1 cellular context compared by ENCODE assay signal in genomic region chr15:63048115-63048985, GRCh38.
TF ChIP-seq lines count a peak whose summit lies in the region.

No MANE protein-coding gene starts in this region.

TF ChIP-seq in HepG2, 621 proteins besides CTCF, POLR2A, EP300 and RAD21 (continued from another document and continues in another):
- TF ChIP-seq, protein P1, sequence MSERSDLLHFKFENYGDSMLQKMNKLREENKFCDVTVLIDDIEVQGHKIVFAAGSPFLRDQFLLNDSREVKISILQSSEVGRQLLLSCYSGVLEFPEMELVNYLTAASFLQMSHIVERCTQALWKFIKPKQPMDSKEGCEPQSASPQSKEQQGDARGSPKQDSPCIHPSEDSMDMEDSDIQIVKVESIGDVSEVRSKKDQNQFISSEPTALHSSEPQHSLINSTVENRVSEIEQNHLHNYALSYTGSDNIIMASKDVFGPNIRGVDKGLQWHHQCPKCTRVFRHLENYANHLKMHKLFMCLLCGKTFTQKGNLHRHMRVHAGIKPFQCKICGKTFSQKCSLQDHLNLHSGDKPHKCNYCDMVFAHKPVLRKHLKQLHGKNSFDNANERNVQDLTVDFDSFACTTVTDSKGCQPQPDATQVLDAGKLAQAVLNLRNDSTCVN (CRISPR knock-in tag; IDR thresholded peaks at IDR 0.05; ENCODE audit: borderline replicate concordance), result peak; percentile 53
- TF ChIP-seq ZC3H4 (CRISPR knock-in tag; IDR thresholded peaks at IDR 0.05; ENCODE audit: borderline replicate concordance) (no peak), PAF1 (CRISPR knock-in tag; IDR thresholded peaks at IDR 0.05) (no peak), DMAP1 (CRISPR knock-in tag; IDR thresholded peaks at IDR 0.05) (peak; percentile 63; the same call in 1 of the 2 replicates), ZNF678 (CRISPR knock-in tag; IDR thresholded peaks at IDR 0.05) (peak; percentile 71; the same call in 1 of the 2 replicates), ZNF607 (CRISPR knock-in tag; IDR thresholded peaks at IDR 0.05; ENCODE audit: borderline replicate concordance) (peak; percentile 79; the same call in 1 of the 2 replicates), ZNF713 (CRISPR knock-in tag; IDR thresholded peaks at IDR 0.05) (peak; percentile 91; the same call in 1 of the 2 replicates), ZNF567 (CRISPR knock-in tag; IDR thresholded peaks at IDR 0.05; ENCODE audit: borderline replicate concordance) (peak; percentile 93), CEBPZ (IDR thresholded peaks at IDR 0.05; ENCODE audit: low read length) (no peak), ZNF530 (CRISPR knock-in tag; IDR thresholded peaks at IDR 0.05; ENCODE audit: low read depth) (no peak), ATAD3A (CRISPR knock-in tag; IDR thresholded peaks at IDR 0.05) (no peak), GLI4 (CRISPR knock-in tag; IDR thresholded peaks at IDR 0.05; ENCODE audit: borderline replicate concordance) (peak; percentile 30), MLXIP (CRISPR knock-in tag; IDR thresholded peaks at IDR 0.05; ENCODE audit: borderline replicate concordance) (no peak), ZNF430 (CRISPR knock-in tag; IDR thresholded peaks at IDR 0.05) (peak; percentile 78; the same call in 1 of the 2 replicates), ZNF460 (CRISPR knock-in tag; IDR thresholded peaks at IDR 0.05; ENCODE audit: borderline replicate concordance) (peak; percentile 70; the same call in 1 of the 2 replicates), ZNF619 (CRISPR knock-in tag; IDR thresholded peaks at IDR 0.05) (peak; percentile 84), AGO1 (IDR thresholded peaks at IDR 0.05; ENCODE audit: low read depth, low read length, poor library complexity, severe bottlenecking) (peak; percentile 94), ZFP1 (CRISPR knock-in tag; IDR thresholded peaks at IDR 0.05) (no peak; the same call in 1 of the 2 replicates), ZFP82 (CRISPR knock-in tag; IDR thresholded peaks at IDR 0.05; ENCODE audit: borderline replicate concordance) (peak; percentile 89), BCL6 (CRISPR knock-in tag; IDR thresholded peaks at IDR 0.05) (0 out of 2 replicates have a peak, but pooled peaks have one; percentile 18), ZNF782 (CRISPR knock-in tag; IDR thresholded peaks at IDR 0.05; ENCODE audit: borderline replicate concordance) (no peak), FOXK2 (IDR thresholded peaks at IDR 0.05) (no peak), ZSCAN25 (CRISPR knock-in tag; IDR thresholded peaks at IDR 0.05) (peak; percentile 94), ZNF296 (CRISPR knock-in tag; conservative IDR thresholded peaks at IDR 0.05) (no peak), E2F1 (CRISPR knock-in tag; IDR thresholded peaks at IDR 0.05) (0 out of 2 replicates have a peak, but pooled peaks have one; percentile 47), ZNF503 (CRISPR knock-in tag; IDR thresholded peaks at IDR 0.05) (peak; percentile 32; the same call in 1 of the 2 replicates), ZNF17 (CRISPR knock-in tag; IDR thresholded peaks at IDR 0.05) (no peak), ZNF331 (CRISPR knock-in tag; IDR thresholded peaks at IDR 0.05) (peak; percentile 80)
- TF ChIP-seq, protein P2, sequence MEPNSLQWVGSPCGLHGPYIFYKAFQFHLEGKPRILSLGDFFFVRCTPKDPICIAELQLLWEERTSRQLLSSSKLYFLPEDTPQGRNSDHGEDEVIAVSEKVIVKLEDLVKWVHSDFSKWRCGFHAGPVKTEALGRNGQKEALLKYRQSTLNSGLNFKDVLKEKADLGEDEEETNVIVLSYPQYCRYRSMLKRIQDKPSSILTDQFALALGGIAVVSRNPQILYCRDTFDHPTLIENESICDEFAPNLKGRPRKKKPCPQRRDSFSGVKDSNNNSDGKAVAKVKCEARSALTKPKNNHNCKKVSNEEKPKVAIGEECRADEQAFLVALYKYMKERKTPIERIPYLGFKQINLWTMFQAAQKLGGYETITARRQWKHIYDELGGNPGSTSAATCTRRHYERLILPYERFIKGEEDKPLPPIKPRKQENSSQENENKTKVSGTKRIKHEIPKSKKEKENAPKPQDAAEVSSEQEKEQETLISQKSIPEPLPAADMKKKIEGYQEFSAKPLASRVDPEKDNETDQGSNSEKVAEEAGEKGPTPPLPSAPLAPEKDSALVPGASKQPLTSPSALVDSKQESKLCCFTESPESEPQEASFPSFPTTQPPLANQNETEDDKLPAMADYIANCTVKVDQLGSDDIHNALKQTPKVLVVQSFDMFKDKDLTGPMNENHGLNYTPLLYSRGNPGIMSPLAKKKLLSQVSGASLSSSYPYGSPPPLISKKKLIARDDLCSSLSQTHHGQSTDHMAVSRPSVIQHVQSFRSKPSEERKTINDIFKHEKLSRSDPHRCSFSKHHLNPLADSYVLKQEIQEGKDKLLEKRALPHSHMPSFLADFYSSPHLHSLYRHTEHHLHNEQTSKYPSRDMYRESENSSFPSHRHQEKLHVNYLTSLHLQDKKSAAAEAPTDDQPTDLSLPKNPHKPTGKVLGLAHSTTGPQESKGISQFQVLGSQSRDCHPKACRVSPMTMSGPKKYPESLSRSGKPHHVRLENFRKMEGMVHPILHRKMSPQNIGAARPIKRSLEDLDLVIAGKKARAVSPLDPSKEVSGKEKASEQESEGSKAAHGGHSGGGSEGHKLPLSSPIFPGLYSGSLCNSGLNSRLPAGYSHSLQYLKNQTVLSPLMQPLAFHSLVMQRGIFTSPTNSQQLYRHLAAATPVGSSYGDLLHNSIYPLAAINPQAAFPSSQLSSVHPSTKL (CRISPR knock-in tag; IDR thresholded peaks at IDR 0.05), result no peak
- TF ChIP-seq, protein P3, sequence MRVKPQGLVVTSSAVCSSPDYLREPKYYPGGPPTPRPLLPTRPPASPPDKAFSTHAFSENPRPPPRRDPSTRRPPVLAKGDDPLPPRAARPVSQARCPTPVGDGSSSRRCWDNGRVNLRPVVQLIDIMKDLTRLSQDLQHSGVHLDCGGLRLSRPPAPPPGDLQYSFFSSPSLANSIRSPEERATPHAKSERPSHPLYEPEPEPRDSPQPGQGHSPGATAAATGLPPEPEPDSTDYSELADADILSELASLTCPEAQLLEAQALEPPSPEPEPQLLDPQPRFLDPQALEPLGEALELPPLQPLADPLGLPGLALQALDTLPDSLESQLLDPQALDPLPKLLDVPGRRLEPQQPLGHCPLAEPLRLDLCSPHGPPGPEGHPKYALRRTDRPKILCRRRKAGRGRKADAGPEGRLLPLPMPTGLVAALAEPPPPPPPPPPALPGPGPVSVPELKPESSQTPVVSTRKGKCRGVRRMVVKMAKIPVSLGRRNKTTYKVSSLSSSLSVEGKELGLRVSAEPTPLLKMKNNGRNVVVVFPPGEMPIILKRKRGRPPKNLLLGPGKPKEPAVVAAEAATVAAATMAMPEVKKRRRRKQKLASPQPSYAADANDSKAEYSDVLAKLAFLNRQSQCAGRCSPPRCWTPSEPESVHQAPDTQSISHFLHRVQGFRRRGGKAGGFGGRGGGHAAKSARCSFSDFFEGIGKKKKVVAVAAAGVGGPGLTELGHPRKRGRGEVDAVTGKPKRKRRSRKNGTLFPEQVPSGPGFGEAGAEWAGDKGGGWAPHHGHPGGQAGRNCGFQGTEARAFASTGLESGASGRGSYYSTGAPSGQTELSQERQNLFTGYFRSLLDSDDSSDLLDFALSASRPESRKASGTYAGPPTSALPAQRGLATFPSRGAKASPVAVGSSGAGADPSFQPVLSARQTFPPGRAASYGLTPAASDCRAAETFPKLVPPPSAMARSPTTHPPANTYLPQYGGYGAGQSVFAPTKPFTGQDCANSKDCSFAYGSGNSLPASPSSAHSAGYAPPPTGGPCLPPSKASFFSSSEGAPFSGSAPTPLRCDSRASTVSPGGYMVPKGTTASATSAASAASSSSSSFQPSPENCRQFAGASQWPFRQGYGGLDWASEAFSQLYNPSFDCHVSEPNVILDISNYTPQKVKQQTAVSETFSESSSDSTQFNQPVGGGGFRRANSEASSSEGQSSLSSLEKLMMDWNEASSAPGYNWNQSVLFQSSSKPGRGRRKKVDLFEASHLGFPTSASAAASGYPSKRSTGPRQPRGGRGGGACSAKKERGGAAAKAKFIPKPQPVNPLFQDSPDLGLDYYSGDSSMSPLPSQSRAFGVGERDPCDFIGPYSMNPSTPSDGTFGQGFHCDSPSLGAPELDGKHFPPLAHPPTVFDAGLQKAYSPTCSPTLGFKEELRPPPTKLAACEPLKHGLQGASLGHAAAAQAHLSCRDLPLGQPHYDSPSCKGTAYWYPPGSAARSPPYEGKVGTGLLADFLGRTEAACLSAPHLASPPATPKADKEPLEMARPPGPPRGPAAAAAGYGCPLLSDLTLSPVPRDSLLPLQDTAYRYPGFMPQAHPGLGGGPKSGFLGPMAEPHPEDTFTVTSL (CRISPR knock-in tag; IDR thresholded peaks at IDR 0.05; ENCODE audit: borderline replicate concordance), result peak; percentile 71
- TF ChIP-seq, protein P4, sequence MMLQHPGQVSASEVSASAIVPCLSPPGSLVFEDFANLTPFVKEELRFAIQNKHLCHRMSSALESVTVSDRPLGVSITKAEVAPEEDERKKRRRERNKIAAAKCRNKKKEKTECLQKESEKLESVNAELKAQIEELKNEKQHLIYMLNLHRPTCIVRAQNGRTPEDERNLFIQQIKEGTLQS (CRISPR knock-in tag; IDR thresholded peaks at IDR 0.05), result 0 out of 2 replicates have a peak, but pooled peaks have one; percentile 9
